In the genomic region with DNA sequence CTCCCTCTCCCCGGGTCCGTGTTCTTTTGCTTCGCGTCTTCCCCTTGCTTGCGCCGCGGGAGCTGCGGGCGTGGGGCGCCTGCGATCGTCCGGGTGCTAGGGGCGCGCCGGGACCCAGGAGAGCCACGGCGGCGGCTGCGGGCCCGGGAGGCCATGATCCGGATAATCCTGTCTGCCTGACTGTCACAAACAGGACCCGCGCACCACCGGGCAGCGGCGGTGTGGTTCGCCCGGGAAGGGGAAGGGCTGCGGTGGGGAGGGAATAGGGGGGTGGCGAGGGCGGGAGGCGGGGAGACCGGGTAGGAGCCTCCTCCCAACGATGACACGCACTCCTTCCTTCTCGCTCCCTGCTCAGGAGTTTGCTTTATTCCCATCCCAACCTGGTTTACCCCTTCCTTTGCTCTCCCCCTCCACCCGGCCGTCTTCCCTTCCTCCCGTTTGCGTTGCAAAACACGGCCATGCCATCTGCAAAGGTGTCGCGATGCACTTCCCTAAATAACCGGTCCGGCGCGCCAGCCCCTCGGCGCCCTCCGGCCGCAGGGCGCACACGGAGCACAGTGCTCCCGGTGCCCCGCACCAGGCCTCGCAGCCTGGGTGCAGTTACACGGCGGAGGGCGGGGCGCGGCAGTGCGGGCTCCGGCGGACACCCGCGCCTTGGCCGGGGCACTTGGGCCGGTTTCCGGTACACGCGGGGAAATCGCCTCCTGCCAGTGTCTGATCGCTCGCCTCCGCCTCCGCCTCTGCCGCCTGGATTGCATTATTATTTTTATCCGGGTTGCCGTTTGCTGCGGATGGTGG, we compare ENCODE assay signal across 8 cellular contexts. TPM values are rescaled to one million over a fixed set of nuclear protein-coding genes. Genes with fewer than 3 reads are reported as not detected.
A peak's percentile ranks its signal among the peaks of the same experiment; 100 is the strongest.
DNase-seq lines count a peak whose midpoint lies in the region; ATAC-seq and TF ChIP-seq lines count a peak whose summit lies in the region.

No MANE protein-coding gene starts in this region.

- no peaks in the 10 kb centered on the region for H3K9me3 Mint-ChIP-seq in nephron progenitor cell
- H3K9me3 Mint-ChIP-seq in stimulated activated naive CD8-positive, alpha-beta T cell treated with anti-CD3 and anti-CD28 coated beads, Interleukin-15, Interleukin-2, amounts not matched to agents 100 ng/mL and 50 ng/mL, for 24 hours = no peaks in the 10 kb centered on the region

- TF ChIP-seq CTCF in Peyer's patch (IDR thresholded peaks at IDR 0.05) = no peak
- TF ChIP-seq CTCF in fibroblast of villous mesenchyme (IDR thresholded peaks at IDR 0.05; ENCODE audit: insufficient read depth, low read depth, low read length) = no peak
- no peak for TF ChIP-seq CTCF in nephron progenitor cell (IDR thresholded peaks at IDR 0.05)

- peak overlapping the region; percentile 95 for H3K4me3 Mint-ChIP-seq in nephron progenitor cell
- peak overlapping the region; percentile 95 for H3K4me3 Mint-ChIP-seq in stimulated activated naive CD8-positive, alpha-beta T cell treated with anti-CD3 and anti-CD28 coated beads, Interleukin-15, Interleukin-2, amounts not matched to agents 100 ng/mL and 50 ng/mL, for 24 hours

- peak; percentile 43 to 57 for TF ChIP-seq POLR2A in Peyer's patch (IDR thresholded peaks at IDR 0.05)

- peak; percentile 8 for ATAC-seq in HG03045 (IDR thresholded peaks at IDR 0.05; ENCODE audit: unreplicated experiment)
- ATAC-seq in HG03571 (IDR thresholded peaks at IDR 0.05; ENCODE audit: unreplicated experiment) = no peak

- no peaks in the 10 kb centered on the region for H3K36me3 Mint-ChIP-seq in nephron progenitor cell (ENCODE audit: low read depth)
- peaks cover 8% of the 10 kb centered on the region for H3K36me3 Mint-ChIP-seq in stimulated activated naive CD8-positive, alpha-beta T cell treated with anti-CD3 and anti-CD28 coated beads, Interleukin-15, Interleukin-2, amounts not matched to agents 100 ng/mL and 50 ng/mL, for 24 hours (ENCODE audit: low read depth)

- H3K27me3 ChIP-seq in Peyer's patch = no peaks in the 10 kb centered on the region

- peak; percentile 39 for DNase-seq in COLO829 (ENCODE audit: low spot score)
- DNase-seq in Peyer's patch = peak; percentile 75 to 90 (median 87)
- peak; percentile 55 for DNase-seq in activated effector memory CD4-positive, alpha-beta T cell treated with Interleukin-2 at 50 U/mL for 16 hours
- peak; percentile 73 for DNase-seq in fibroblast of villous mesenchyme (ENCODE audit: low read depth)
- DNase-seq in nephron progenitor cell = peak; percentile 56

- no peaks in the 10 kb centered on the region for H3K36me3 ChIP-seq in Peyer's patch

- peaks cover 34% of the 10 kb centered on the region for H3K4me1 Mint-ChIP-seq in nephron progenitor cell
- peaks cover 59% of the 10 kb centered on the region for H3K4me1 Mint-ChIP-seq in stimulated activated naive CD8-positive, alpha-beta T cell treated with anti-CD3 and anti-CD28 coated beads, Interleukin-15, Interleukin-2, amounts not matched to agents 100 ng/mL and 50 ng/mL, for 24 hours (ENCODE audit: low read depth)

- peaks cover 0 to 27% (median 4%) of the 10 kb centered on the region in 4 donors for H3K4me1 ChIP-seq in Peyer's patch

- H3K27ac ChIP-seq in Peyer's patch = peak overlapping the region; percentile 95 to 98 (median 96)

- H3K27me3 Mint-ChIP-seq in nephron progenitor cell (ENCODE audit: low read depth, poor library complexity) = peaks cover 69% of the 10 kb centered on the region
- H3K27me3 Mint-ChIP-seq in stimulated activated naive CD8-positive, alpha-beta T cell treated with anti-CD3 and anti-CD28 coated beads, Interleukin-15, Interleukin-2, amounts not matched to agents 100 ng/mL and 50 ng/mL, for 24 hours = no peaks in the 10 kb centered on the region

- H3K4me3 ChIP-seq in Peyer's patch (peak overlapping the region; percentile 71 to 92 (median 82)), fibroblast of villous mesenchyme (ENCODE audit: low read depth, low read length) (peak overlapping the region; percentile 89)

- H3K9me3 ChIP-seq in Peyer's patch = no peaks in the 10 kb centered on the region

- no peak overlapping the region for H3K27ac Mint-ChIP-seq in nephron progenitor cell
- H3K27ac Mint-ChIP-seq in stimulated activated naive CD8-positive, alpha-beta T cell treated with anti-CD3 and anti-CD28 coated beads, Interleukin-15, Interleukin-2, amounts not matched to agents 100 ng/mL and 50 ng/mL, for 24 hours = peak overlapping the region; percentile 97

RNA-seq across cellular contexts. Expression of gene SMARCA2, which starts 1.5 kb away (rescaled TPM):
- total RNA-seq in Peyer's patch = 100 to 1,000 TPM in 3 of 4 donors, 10 to 100 TPM in 1; 93.7 to 297 (median 113) TPM
- total RNA-seq in fibroblast of villous mesenchyme = 51.4 and 62.8 TPM in 2 replicates
